In genomic region chr10:987906-988666, GRCh38 we compare ENCODE assay signal across 1 cellular context.
TF ChIP-seq lines count a peak whose summit lies in the region.

TSS of gene GTPBP4 (plus strand) at chr10:988434. CDS start at chr10:988480, 46 bp downstream.

TF ChIP-seq in K562, 482 proteins besides CTCF, POLR2A, EP300 and RAD21 (continued from another document and continues in another):
- TF ChIP-seq, protein P1, sequence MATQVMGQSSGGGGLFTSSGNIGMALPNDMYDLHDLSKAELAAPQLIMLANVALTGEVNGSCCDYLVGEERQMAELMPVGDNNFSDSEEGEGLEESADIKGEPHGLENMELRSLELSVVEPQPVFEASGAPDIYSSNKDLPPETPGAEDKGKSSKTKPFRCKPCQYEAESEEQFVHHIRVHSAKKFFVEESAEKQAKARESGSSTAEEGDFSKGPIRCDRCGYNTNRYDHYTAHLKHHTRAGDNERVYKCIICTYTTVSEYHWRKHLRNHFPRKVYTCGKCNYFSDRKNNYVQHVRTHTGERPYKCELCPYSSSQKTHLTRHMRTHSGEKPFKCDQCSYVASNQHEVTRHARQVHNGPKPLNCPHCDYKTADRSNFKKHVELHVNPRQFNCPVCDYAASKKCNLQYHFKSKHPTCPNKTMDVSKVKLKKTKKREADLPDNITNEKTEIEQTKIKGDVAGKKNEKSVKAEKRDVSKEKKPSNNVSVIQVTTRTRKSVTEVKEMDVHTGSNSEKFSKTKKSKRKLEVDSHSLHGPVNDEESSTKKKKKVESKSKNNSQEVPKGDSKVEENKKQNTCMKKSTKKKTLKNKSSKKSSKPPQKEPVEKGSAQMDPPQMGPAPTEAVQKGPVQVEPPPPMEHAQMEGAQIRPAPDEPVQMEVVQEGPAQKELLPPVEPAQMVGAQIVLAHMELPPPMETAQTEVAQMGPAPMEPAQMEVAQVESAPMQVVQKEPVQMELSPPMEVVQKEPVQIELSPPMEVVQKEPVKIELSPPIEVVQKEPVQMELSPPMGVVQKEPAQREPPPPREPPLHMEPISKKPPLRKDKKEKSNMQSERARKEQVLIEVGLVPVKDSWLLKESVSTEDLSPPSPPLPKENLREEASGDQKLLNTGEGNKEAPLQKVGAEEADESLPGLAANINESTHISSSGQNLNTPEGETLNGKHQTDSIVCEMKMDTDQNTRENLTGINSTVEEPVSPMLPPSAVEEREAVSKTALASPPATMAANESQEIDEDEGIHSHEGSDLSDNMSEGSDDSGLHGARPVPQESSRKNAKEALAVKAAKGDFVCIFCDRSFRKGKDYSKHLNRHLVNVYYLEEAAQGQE (CRISPR knock-in tag; IDR thresholded peaks at IDR 0.05; ENCODE audit: low read depth), result peak; percentile 9; the same call in 1 of the 2 replicates
- TF ChIP-seq SAFB (IDR thresholded peaks at IDR 0.05; ENCODE audit: borderline replicate concordance, low read depth, low read length) (peak; percentile 63; the same call in 1 of the 2 replicates), NFXL1 (CRISPR knock-in tag; IDR thresholded peaks at IDR 0.05) (no peak), NRF1 (conservative IDR thresholded peaks at IDR 0.05 in 1 of 2, IDR thresholded peaks at IDR 0.05 in 1 of 2) (peak; percentile 80 to 83), ZKSCAN1 (IDR thresholded peaks at IDR 0.05; ENCODE audit: low read depth, low read length) (no peak), ZNF449 (CRISPR knock-in tag; IDR thresholded peaks at IDR 0.05) (no peak), ZEB2 (IDR thresholded peaks at IDR 0.05) (no peak), ZNF175 (CRISPR knock-in tag; IDR thresholded peaks at IDR 0.05; ENCODE audit: low read depth) (no peak), SP2 (IDR thresholded peaks at IDR 0.05; ENCODE audit: extremely low read depth, low read depth, low read length, poor library complexity, severe bottlenecking) (peak; percentile 70), NCOA1 (IDR thresholded peaks at IDR 0.05; ENCODE audit: low read depth) (peak; percentile 57; the same call in 1 of the 2 replicates), ZBTB2 (IDR thresholded peaks at IDR 0.05) (0 out of 2 replicates have a peak, but pooled peaks have one; percentile 10), CREB5 (CRISPR knock-in tag; IDR thresholded peaks at IDR 0.05) (no peak), RBBP5 (IDR thresholded peaks at IDR 0.05; ENCODE audit: borderline replicate concordance, insufficient read depth, low read length, poor library complexity, severe bottlenecking) (peak; percentile 97), ESRRB (CRISPR knock-in tag; IDR thresholded peaks at IDR 0.05; ENCODE audit: borderline replicate concordance) (no peak), GATAD2B (IDR thresholded peaks at IDR 0.05; ENCODE audit: borderline replicate concordance) (no peak), MTA3 (IDR thresholded peaks at IDR 0.05; ENCODE audit: borderline replicate concordance) (no peak; the same call in 1 of the 2 replicates)
- TF ChIP-seq, protein P2, sequence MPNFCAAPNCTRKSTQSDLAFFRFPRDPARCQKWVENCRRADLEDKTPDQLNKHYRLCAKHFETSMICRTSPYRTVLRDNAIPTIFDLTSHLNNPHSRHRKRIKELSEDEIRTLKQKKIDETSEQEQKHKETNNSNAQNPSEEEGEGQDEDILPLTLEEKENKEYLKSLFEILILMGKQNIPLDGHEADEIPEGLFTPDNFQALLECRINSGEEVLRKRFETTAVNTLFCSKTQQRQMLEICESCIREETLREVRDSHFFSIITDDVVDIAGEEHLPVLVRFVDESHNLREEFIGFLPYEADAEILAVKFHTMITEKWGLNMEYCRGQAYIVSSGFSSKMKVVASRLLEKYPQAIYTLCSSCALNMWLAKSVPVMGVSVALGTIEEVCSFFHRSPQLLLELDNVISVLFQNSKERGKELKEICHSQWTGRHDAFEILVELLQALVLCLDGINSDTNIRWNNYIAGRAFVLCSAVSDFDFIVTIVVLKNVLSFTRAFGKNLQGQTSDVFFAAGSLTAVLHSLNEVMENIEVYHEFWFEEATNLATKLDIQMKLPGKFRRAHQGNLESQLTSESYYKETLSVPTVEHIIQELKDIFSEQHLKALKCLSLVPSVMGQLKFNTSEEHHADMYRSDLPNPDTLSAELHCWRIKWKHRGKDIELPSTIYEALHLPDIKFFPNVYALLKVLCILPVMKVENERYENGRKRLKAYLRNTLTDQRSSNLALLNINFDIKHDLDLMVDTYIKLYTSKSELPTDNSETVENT (CRISPR knock-in tag; IDR thresholded peaks at IDR 0.05), result peak; percentile 93
- TF ChIP-seq, protein P3, sequence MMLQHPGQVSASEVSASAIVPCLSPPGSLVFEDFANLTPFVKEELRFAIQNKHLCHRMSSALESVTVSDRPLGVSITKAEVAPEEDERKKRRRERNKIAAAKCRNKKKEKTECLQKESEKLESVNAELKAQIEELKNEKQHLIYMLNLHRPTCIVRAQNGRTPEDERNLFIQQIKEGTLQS (IDR thresholded peaks at IDR 0.05), result 0 out of 2 replicates have a peak, but pooled peaks have one; percentile 16
- TF ChIP-seq, protein P3 (CRISPR knock-in tag; conservative IDR thresholded peaks at IDR 0.05), result no peak
- TF ChIP-seq, protein P4, sequence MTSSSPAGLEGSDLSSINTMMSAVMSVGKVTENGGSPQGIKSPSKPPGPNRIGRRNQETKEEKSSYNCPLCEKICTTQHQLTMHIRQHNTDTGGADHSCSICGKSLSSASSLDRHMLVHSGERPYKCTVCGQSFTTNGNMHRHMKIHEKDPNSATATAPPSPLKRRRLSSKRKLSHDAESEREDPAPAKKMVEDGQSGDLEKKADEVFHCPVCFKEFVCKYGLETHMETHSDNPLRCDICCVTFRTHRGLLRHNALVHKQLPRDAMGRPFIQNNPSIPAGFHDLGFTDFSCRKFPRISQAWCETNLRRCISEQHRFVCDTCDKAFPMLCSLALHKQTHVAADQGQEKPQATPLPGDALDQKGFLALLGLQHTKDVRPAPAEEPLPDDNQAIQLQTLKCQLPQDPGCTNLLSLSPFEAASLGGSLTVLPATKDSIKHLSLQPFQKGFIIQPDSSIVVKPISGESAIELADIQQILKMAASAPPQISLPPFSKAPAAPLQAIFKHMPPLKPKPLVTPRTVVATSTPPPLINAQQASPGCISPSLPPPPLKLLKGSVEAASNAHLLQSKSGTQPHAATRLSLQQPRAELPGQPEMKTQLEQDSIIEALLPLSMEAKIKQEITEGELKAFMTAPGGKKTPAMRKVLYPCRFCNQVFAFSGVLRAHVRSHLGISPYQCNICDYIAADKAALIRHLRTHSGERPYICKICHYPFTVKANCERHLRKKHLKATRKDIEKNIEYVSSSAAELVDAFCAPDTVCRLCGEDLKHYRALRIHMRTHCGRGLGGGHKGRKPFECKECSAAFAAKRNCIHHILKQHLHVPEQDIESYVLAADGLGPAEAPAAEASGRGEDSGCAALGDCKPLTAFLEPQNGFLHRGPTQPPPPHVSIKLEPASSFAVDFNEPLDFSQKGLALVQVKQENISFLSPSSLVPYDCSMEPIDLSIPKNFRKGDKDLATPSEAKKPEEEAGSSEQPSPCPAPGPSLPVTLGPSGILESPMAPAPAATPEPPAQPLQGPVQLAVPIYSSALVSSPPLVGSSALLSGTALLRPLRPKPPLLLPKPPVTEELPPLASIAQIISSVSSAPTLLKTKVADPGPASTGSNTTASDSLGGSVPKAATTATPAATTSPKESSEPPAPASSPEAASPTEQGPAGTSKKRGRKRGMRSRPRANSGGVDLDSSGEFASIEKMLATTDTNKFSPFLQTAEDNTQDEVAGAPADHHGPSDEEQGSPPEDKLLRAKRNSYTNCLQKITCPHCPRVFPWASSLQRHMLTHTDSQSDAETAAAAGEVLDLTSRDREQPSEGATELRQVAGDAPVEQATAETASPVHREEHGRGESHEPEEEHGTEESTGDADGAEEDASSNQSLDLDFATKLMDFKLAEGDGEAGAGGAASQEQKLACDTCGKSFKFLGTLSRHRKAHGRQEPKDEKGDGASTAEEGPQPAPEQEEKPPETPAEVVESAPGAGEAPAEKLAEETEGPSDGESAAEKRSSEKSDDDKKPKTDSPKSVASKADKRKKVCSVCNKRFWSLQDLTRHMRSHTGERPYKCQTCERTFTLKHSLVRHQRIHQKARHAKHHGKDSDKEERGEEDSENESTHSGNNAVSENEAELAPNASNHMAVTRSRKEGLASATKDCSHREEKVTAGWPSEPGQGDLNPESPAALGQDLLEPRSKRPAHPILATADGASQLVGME (CRISPR knock-in tag; IDR thresholded peaks at IDR 0.05), result no peak
- TF ChIP-seq, protein P5, sequence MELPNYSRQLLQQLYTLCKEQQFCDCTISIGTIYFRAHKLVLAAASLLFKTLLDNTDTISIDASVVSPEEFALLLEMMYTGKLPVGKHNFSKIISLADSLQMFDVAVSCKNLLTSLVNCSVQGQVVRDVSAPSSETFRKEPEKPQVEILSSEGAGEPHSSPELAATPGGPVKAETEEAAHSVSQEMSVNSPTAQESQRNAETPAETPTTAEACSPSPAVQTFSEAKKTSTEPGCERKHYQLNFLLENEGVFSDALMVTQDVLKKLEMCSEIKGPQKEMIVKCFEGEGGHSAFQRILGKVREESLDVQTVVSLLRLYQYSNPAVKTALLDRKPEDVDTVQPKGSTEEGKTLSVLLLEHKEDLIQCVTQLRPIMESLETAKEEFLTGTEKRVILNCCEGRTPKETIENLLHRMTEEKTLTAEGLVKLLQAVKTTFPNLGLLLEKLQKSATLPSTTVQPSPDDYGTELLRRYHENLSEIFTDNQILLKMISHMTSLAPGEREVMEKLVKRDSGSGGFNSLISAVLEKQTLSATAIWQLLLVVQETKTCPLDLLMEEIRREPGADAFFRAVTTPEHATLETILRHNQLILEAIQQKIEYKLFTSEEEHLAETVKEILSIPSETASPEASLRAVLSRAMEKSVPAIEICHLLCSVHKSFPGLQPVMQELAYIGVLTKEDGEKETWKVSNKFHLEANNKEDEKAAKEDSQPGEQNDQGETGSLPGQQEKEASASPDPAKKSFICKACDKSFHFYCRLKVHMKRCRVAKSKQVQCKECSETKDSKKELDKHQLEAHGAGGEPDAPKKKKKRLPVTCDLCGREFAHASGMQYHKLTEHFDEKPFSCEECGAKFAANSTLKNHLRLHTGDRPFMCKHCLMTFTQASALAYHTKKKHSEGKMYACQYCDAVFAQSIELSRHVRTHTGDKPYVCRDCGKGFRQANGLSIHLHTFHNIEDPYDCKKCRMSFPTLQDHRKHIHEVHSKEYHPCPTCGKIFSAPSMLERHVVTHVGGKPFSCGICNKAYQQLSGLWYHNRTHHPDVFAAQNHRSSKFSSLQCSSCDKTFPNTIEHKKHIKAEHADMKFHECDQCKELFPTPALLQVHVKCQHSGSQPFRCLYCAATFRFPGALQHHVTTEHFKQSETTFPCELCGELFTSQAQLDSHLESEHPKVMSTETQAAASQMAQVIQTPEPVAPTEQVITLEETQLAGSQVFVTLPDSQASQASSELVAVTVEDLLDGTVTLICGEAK (IDR thresholded peaks at IDR 0.05), result peak; percentile 98
- TF ChIP-seq, protein P5 (CRISPR knock-in tag; IDR thresholded peaks at IDR 0.05), result no peak
